27 cellular contexts compared by ENCODE assay signal in genomic region chr3:154778057-154778456, GRCh38.
"Had no signal": no experiment of that assay in that cellular context is flagged by ENCODE, and none has a peak within 500 bp of the region (broad histone marks: within the 10 kb centered on the region; RNA-seq: fewer than 3 reads in every experiment).

No MANE protein-coding gene starts in this region.

- H3K27me3 ChIP-seq: ascending aorta, body of pancreas, SJSA1 had no signal

- H3K36me3 Mint-ChIP-seq: activated CD8-positive, alpha-beta memory T cell treated with anti-CD3 and anti-CD28 coated beads, Interleukin-2, amount 10 ng/mL, durations not matched to agents 7 days and 5 days; activated naive CD4-positive, alpha-beta T cell treated with anti-CD3 and anti-CD28 coated beads, Interleukin-2, amount 50 U/mL, for 24 hours had no signal

- H3K4me3 ChIP-seq: ascending aorta, body of pancreas, SJSA1 had no signal

- H3K4me1 Mint-ChIP-seq: activated CD4-positive, alpha-beta T cell treated with anti-CD3 and anti-CD28 coated beads, Interleukin-2, amount 10 ng/mL, durations not matched to agents 24 days and 14 days; activated CD8-positive, alpha-beta memory T cell treated with anti-CD3 and anti-CD28 coated beads, Interleukin-2, amount 10 ng/mL, durations not matched to agents 7 days and 5 days; activated naive CD4-positive, alpha-beta T cell treated with anti-CD3 and anti-CD28 coated beads, Interleukin-2, amount 50 U/mL, for 24 hours; IgD-negative memory B cell had no signal

- H3K4me1 ChIP-seq: ascending aorta, body of pancreas, SJSA1 had no signal

- ATAC-seq: activated CD4-positive, CD25-positive, alpha-beta regulatory T cell treated with anti-CD3 and anti-CD28 coated beads, Interleukin-2, amount 50 U/mL, for 24 hours; activated CD8-positive, alpha-beta memory T cell treated with anti-CD3 and anti-CD28 coated beads, Interleukin-2, amount 10 ng/mL, durations not matched to agents 7 days and 5 days; body of pancreas had no signal

- H3K9me3 Mint-ChIP-seq: activated CD4-positive, alpha-beta T cell treated with anti-CD3 and anti-CD28 coated beads, Interleukin-2, amount 10 ng/mL, durations not matched to agents 24 days and 14 days; activated naive CD4-positive, alpha-beta T cell treated with anti-CD3 and anti-CD28 coated beads, Interleukin-2, amount 50 U/mL, for 24 hours; activated T-cell treated with anti-CD3 and anti-CD28 coated beads, Interleukin-2, amount 50 U/mL, for 24 hours; activated T-helper 1 cell treated with anti-CD3 and anti-CD28 coated beads, Interleukin-12 subunit alpha, Interleukin-12 subunit beta, Interleukin-2, Interleukin-4 antibody, amounts not matched to agents 30 ng/mL and 10 ng/mL and 1 ng/mL, durations not matched to agents 14 hours and 24 hours and 36 hours; T-helper 1 cell treated with Interleukin-12 subunit alpha and Interleukin-12 subunit beta and Interleukin-4 antibody, amounts not matched to agents 30 μg/mL and 1 μg/mL, for 36 hours had no signal

- H3K27ac ChIP-seq: ascending aorta, body of pancreas, KMS-11, SJSA1 had no signal

- H3K36me3 ChIP-seq: ascending aorta, SJSA1 had no signal

- H3K9me3 ChIP-seq: ascending aorta, body of pancreas, SJSA1 had no signal

- H3K27ac Mint-ChIP-seq: activated CD4-positive, alpha-beta T cell treated with anti-CD3 and anti-CD28 coated beads, Interleukin-2, amount 10 ng/mL, durations not matched to agents 24 days and 14 days; activated CD8-positive, alpha-beta memory T cell treated with anti-CD3 and anti-CD28 coated beads, Interleukin-2, amount 10 ng/mL, durations not matched to agents 7 days and 5 days; activated naive CD4-positive, alpha-beta T cell treated with anti-CD3 and anti-CD28 coated beads, Interleukin-2, amount 50 U/mL, for 24 hours; activated T-cell treated with anti-CD3 and anti-CD28 coated beads, Interleukin-2, amount 50 U/mL, for 24 hours; activated T-helper 1 cell treated with anti-CD3 and anti-CD28 coated beads, Interleukin-12 subunit alpha, Interleukin-12 subunit beta, Interleukin-2, Interleukin-4 antibody, amounts not matched to agents 30 ng/mL and 10 ng/mL and 1 ng/mL, durations not matched to agents 14 hours and 24 hours and 36 hours; IgD-negative memory B cell; T-helper 1 cell treated with Interleukin-12 subunit alpha and Interleukin-12 subunit beta and Interleukin-4 antibody, amounts not matched to agents 30 μg/mL and 1 μg/mL, for 36 hours had no signal

- DNase-seq: activated CD4-positive, alpha-beta T cell treated with anti-CD3 and anti-CD28 coated beads, Interleukin-2, amount 10 ng/mL, durations not matched to agents 24 days and 14 days; activated CD4-positive, alpha-beta T cell treated with anti-CD3 and anti-CD28 coated beads, Interleukin-2, amount 50 U/mL, for 48 hours; activated CD8-positive, alpha-beta memory T cell treated with anti-CD3 and anti-CD28 coated beads, Interleukin-2, amount 10 ng/mL, durations not matched to agents 7 days and 5 days; activated effector memory CD4-positive, alpha-beta T cell treated with Interleukin-2 at 50 U/mL for 16 hours; activated naive CD4-positive, alpha-beta T cell; activated T-cell treated with anti-CD3 and anti-CD28 coated beads, Interleukin-2, amount 50 U/mL, for 24 hours; amniotic stem cell; body of pancreas; NCI-H1092 treated with DMSO at 0.1 percent for 48 hours; NCI-H1417 treated with DMSO at 0.1 percent for 48 hours; NCI-H1694; NCI-H2029; NCI-H2107; NCI-H2171 treated with DMSO at 0.1 percent for 48 hours; NCI-H226; NCI-H510A; NCI-H526 treated with DMSO at 0.1 percent for 48 hours; NCI-H82; SHP77 had no signal

- H3K27me3 Mint-ChIP-seq: activated CD4-positive, alpha-beta T cell treated with anti-CD3 and anti-CD28 coated beads, Interleukin-2, amount 10 ng/mL, durations not matched to agents 24 days and 14 days; activated CD8-positive, alpha-beta memory T cell treated with anti-CD3 and anti-CD28 coated beads, Interleukin-2, amount 10 ng/mL, durations not matched to agents 7 days and 5 days; activated naive CD4-positive, alpha-beta T cell treated with anti-CD3 and anti-CD28 coated beads, Interleukin-2, amount 50 U/mL, for 24 hours; activated T-cell treated with anti-CD3 and anti-CD28 coated beads, Interleukin-2, amount 50 U/mL, for 24 hours; IgD-negative memory B cell had no signal

- H3K4me3 Mint-ChIP-seq: activated CD4-positive, alpha-beta T cell treated with anti-CD3 and anti-CD28 coated beads, Interleukin-2, amount 10 ng/mL, durations not matched to agents 24 days and 14 days; activated CD8-positive, alpha-beta memory T cell treated with anti-CD3 and anti-CD28 coated beads, Interleukin-2, amount 10 ng/mL, durations not matched to agents 7 days and 5 days; activated naive CD4-positive, alpha-beta T cell treated with anti-CD3 and anti-CD28 coated beads, Interleukin-2, amount 50 U/mL, for 24 hours; activated T-cell treated with anti-CD3 and anti-CD28 coated beads, Interleukin-2, amount 50 U/mL, for 24 hours; activated T-helper 1 cell treated with anti-CD3 and anti-CD28 coated beads, Interleukin-12 subunit alpha, Interleukin-12 subunit beta, Interleukin-2, Interleukin-4 antibody, amounts not matched to agents 30 ng/mL and 10 ng/mL and 1 ng/mL, durations not matched to agents 14 hours and 24 hours and 36 hours; IgD-negative memory B cell; T-helper 1 cell treated with Interleukin-12 subunit alpha and Interleukin-12 subunit beta and Interleukin-4 antibody, amounts not matched to agents 30 μg/mL and 1 μg/mL, for 36 hours had no signal
